22 cellular contexts compared by ENCODE assay signal in the genomic region with DNA sequence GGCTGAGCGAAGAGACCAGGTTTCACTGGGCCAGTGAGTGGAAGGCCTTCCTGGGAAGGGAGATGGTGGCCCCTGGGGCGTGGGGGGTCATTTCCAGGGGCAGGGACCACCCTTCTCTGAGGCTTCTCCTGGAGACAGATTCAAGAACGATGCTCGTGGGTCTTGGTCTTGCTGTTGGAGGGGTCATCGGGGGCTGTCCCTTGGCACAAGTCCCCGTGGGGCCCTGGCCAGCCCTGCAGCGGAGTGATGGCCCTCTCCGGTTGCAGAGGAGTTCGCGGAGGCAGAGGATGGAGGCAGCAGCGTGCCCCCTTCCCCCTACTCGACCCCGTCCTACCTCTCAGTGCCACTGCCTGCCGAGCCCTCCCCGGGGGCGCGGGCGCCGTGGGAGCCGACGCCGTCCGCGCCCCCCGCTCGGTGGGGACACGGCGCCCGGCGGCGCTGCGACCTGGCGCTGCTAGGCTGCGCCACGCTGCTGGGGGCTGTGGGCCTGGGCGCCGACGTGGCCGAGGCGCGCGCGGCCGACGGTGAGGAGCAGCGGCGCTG. TPM values are rescaled to one million over a fixed set of nuclear protein-coding genes. Genes with fewer than 3 reads are reported as not detected.
"Had no signal": no experiment of that assay in that cellular context is flagged by ENCODE, and none has a peak within 500 bp of the region (broad histone marks: within the 10 kb centered on the region; RNA-seq: fewer than 3 reads in every experiment).

No MANE protein-coding gene starts in this region.

- H3K27ac ChIP-seq: HL-60, KMS-11 had no signal

- DNase-seq: Kasumi-1, MM.1S, NCI-H1092 treated with DMSO at 0.1 percent for 48 hours, NCI-H1436, NCI-H187, NCI-H2029, NCI-H2081 treated with DMSO at 0.1 percent for 48 hours, NCI-H2171, NCI-H226, NCI-H446, NCI-H510A, NCI-H524 treated with DMSO at 0.1 percent for 48 hours, NCI-H69, NCI-H774, RPMI8226, SHP77 had no signal

- H3K9ac ChIP-seq: KMS-11 had no signal

- ATAC-seq: K562 had no signal

- H3K4me3 ChIP-seq: K562 had no signal

- H3K4me2 ChIP-seq: KMS-11 had no signal

RNA-seq across cellular contexts. Expression of gene TTC9B, which starts 4.9 kb away (rescaled TPM):
- total RNA-seq: K562, M059J, SK-MEL-5 had no signal
- polyA plus RNA-seq: IgD-negative memory B cell had no signal

RNA-seq across cellular contexts. Expression of gene CCNP, which starts 13.2 kb away (rescaled TPM):
- total RNA-seq: K562, M059J had no signal
- polyA plus RNA-seq: IgD-negative memory B cell had no signal
